In genomic region chr7:1854521-1855395, GRCh38 we compare ENCODE assay signal across 12 cellular contexts.
DNase-seq lines count a peak whose midpoint lies in the region; ATAC-seq and TF ChIP-seq lines count a peak whose summit lies in the region.
"Had no signal": no experiment of that assay in that cellular context is flagged by ENCODE, and none has a peak within 500 bp of the region (broad histone marks: within the 10 kb centered on the region; RNA-seq: fewer than 3 reads in every experiment).

No MANE protein-coding gene starts in this region.

- H3K36me3 Mint-ChIP-seq in CD4-positive, alpha-beta T cell (ENCODE audit: low read depth), result peaks cover 25% of the 10 kb centered on the region
- no peaks in the 10 kb centered on the region for H3K36me3 Mint-ChIP-seq in endodermal cell (ENCODE audit: low read depth)

- peaks cover 20% of the 10 kb centered on the region for H3K4me1 Mint-ChIP-seq in CD4-positive, alpha-beta T cell (ENCODE audit: low read depth)
- no peaks in the 10 kb centered on the region for H3K4me1 Mint-ChIP-seq in endodermal cell

- H3K36me3 ChIP-seq in endodermal cell (ENCODE audit: control insufficient read depth, insufficient read depth, low read length) (no peaks in the 10 kb centered on the region), ovary (no peaks in the 10 kb centered on the region)

- H3K9me3 ChIP-seq in CD4-positive, alpha-beta T cell (ENCODE audit: control insufficient read depth, low read length), result no peaks in the 10 kb centered on the region
- no peaks in the 10 kb centered on the region for H3K9me3 ChIP-seq in endodermal cell (ENCODE audit: control insufficient read depth, low read length)
- no peaks in the 10 kb centered on the region for H3K9me3 ChIP-seq in ovary

- H3K27ac Mint-ChIP-seq in CD4-positive, alpha-beta T cell, result peak overlapping the region; percentile 80
- no peak overlapping the region for H3K27ac Mint-ChIP-seq in endodermal cell

- POLR2A ChIA-PET in CD4-positive, alpha-beta T cell (lab: Charles Lee), result no interaction called here

- no peak overlapping the region for H3K9ac ChIP-seq in endodermal cell (ENCODE audit: extremely low read depth, low read length, poor library complexity, severe bottlenecking)

- no peak overlapping the region for H3K27ac ChIP-seq in CD4-positive, alpha-beta T cell (ENCODE audit: low read depth, low read length)
- H3K27ac ChIP-seq in endodermal cell (ENCODE audit: low read depth, low read length), result no peak overlapping the region
- H3K27ac ChIP-seq in ovary, result no peak overlapping the region

- no peaks in the 10 kb centered on the region for H3K27me3 ChIP-seq in CD4-positive, alpha-beta T cell (ENCODE audit: control insufficient read depth, insufficient read depth, low read length)
- H3K27me3 ChIP-seq in endodermal cell (ENCODE audit: control insufficient read depth, insufficient read depth, low read length, poor library complexity, severe bottlenecking), result no peaks in the 10 kb centered on the region
- no peaks in the 10 kb centered on the region for H3K27me3 ChIP-seq in ovary

- CTCF ChIA-PET in CD4-positive, alpha-beta T cell (lab: Charles Lee), result no interaction called here

- intact Hi-C loops in CD4-positive, alpha-beta T cell (cut with DNase I, micrococcal nuclease), result no loop called here
- intact Hi-C loops in ovary (cut with DNase I), result no loop called here

- H3K4me3 Mint-ChIP-seq in CD4-positive, alpha-beta T cell, result peak overlapping the region; percentile 17
- no peak overlapping the region for H3K4me3 Mint-ChIP-seq in endodermal cell

- no peak for TF ChIP-seq CTCF in CD4-positive, alpha-beta T cell (IDR thresholded peaks at IDR 0.05)
- TF ChIP-seq CTCF in endodermal cell (conservative IDR thresholded peaks at IDR 0.05) (no peak), ovary (IDR thresholded peaks at IDR 0.05) (no peak)

- H3K4me3 ChIP-seq in endodermal cell (ENCODE audit: low read length), result no peak overlapping the region
- H3K4me3 ChIP-seq in ovary, result no peak overlapping the region

- H3K4me1 ChIP-seq in endodermal cell (ENCODE audit: control insufficient read depth, insufficient read depth, low read length) (no peaks in the 10 kb centered on the region), ovary (ENCODE audit: insufficient read depth) (no peaks in the 10 kb centered on the region)

- no peak for DNase-seq in CD4-positive, alpha-beta T cell
- DNase-seq in NCI-H2171 (lab: John Stamatoyannopoulos, UW) (peak; percentile 37), endodermal cell (peak; percentile 38), ovary (peak in 3 of 5 donors; percentile 12 to 25 (median 20)), NCI-H2107 (lab: John Stamatoyannopoulos, UW) (no peak), RKO (ENCODE audit: low spot score) (no peak), dedifferentiated amniotic fluid mesenchymal stem cell (ENCODE audit: extremely low spot score) (no peak)
- DNase-seq: DMS53, IMR-90, NCI-H345, SW 1271 had no signal

- H3K27me3 Mint-ChIP-seq in CD4-positive, alpha-beta T cell, result no peaks in the 10 kb centered on the region
- H3K27me3 Mint-ChIP-seq in endodermal cell (ENCODE audit: insufficient read depth), result no peaks in the 10 kb centered on the region

- peak; percentile 49 for ATAC-seq in CD4-positive, alpha-beta T cell (ENCODE audit: poor library complexity)
- no peak for ATAC-seq in SK-N-SH treated with all-trans-retinoic acid at 6 μM for 48 hours

- H3K9me3 Mint-ChIP-seq in CD4-positive, alpha-beta T cell, result no peaks in the 10 kb centered on the region
- no peaks in the 10 kb centered on the region for H3K9me3 Mint-ChIP-seq in endodermal cell

- WGBS in endodermal cell (ENCODE audit: insufficient coverage in 1 of 2, insufficient read length in 1 of 2), 2 experiments, result 93 to 95% methylated on average over 32 to 42 of the region's 42 CpGs
- 92 to 93% (median 92%) methylated on average over 42 of the region's 42 CpGs for WGBS in ovary, 3 donors

- TF ChIP-seq POLR2A in ovary (IDR thresholded peaks at IDR 0.05), result no peak

- no peak for TF ChIP-seq EP300 in ovary (IDR thresholded peaks at IDR 0.05)

TF ChIP-seq in SK-N-SH treated with all-trans-retinoic acid at 6 μM for 48 hours, 23 proteins besides CTCF, POLR2A, EP300 and RAD21:
- TF ChIP-seq PPARA (CRISPR knock-in tag; IDR thresholded peaks at IDR 0.05; ENCODE audit: borderline replicate concordance) (no peak), ZNF565 (CRISPR knock-in tag; conservative IDR thresholded peaks at IDR 0.05; ENCODE audit: low read depth) (no peak), CSDC2 (CRISPR knock-in tag; IDR thresholded peaks at IDR 0.05) (no peak), ZNF8 (CRISPR knock-in tag; IDR thresholded peaks at IDR 0.05) (no peak)
- TF ChIP-seq, protein P1, sequence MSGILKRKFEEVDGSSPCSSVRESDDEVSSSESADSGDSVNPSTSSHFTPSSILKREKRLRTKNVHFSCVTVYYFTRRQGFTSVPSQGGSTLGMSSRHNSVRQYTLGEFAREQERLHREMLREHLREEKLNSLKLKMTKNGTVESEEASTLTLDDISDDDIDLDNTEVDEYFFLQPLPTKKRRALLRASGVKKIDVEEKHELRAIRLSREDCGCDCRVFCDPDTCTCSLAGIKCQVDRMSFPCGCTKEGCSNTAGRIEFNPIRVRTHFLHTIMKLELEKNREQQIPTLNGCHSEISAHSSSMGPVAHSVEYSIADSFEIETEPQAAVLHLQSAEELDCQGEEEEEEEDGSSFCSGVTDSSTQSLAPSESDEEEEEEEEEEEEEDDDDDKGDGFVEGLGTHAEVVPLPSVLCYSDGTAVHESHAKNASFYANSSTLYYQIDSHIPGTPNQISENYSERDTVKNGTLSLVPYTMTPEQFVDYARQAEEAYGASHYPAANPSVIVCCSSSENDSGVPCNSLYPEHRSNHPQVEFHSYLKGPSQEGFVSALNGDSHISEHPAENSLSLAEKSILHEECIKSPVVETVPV (CRISPR knock-in tag; IDR thresholded peaks at IDR 0.05), result no peak

Comparison
In these comparisons a context has a peak if more than half of its experiments do, and no peak if none do; other contexts are left out.
1. DNase-seq: peak in NCI-H2171 (single experiment), endodermal cell (single experiment) and ovary (3 of 5); none in CD4-positive, alpha-beta T cell (0 of 10), NCI-H2107 (single experiment), RKO (single experiment) and dedifferentiated amniotic fluid mesenchymal stem cell (single experiment).